Comparison of ENCODE assay signal across 28 cellular contexts in genomic region chr12:40511341-40511740, GRCh38.
"Had no signal": no experiment of that assay in that cellular context is flagged by ENCODE, and none has a peak within 500 bp of the region (broad histone marks: within the 10 kb centered on the region; RNA-seq: fewer than 3 reads in every experiment).

No MANE protein-coding gene starts in this region.

- H3K4me3 Mint-ChIP-seq: activated CD8-positive, alpha-beta T cell treated with anti-CD3 and anti-CD28 coated beads, Interleukin-2, amount 10 ng/mL, durations not matched to agents 7 days and 5 days; activated naive CD8-positive, alpha-beta T cell; activated T-cell treated with anti-CD3 and anti-CD28 coated beads, Interleukin-2, amount 50 U/mL, for 24 hours; activated T-helper 17 cell treated with anti-CD3 and anti-CD28 coated beads, Interleukin-2, amount 50 U/mL, for 72 hours; type B pancreatic cell had no signal

- H3K4me1 ChIP-seq: adrenal gland, ascending aorta, heart right ventricle, lower lobe of right lung, vagina had no signal

- ATAC-seq: activated CD8-positive, alpha-beta T cell treated with anti-CD3 and anti-CD28 coated beads, Interleukin-2, amount 10 ng/mL, durations not matched to agents 7 days and 5 days; activated T-helper 17 cell treated with anti-CD3 and anti-CD28 coated beads, Interleukin-2, amount 50 U/mL, for 72 hours; heart right ventricle; lower lobe of right lung; mucosa of descending colon had no signal

- DNase-seq: activated CD4-positive, alpha-beta T cell treated with anti-CD3 and anti-CD28 coated beads for 1 hour; activated CD4-positive, alpha-beta T cell treated with anti-CD3 and anti-CD28 coated beads, Interleukin-2, amount 50 U/mL, for 1 hour; activated CD8-positive, alpha-beta T cell treated with anti-CD3 and anti-CD28 coated beads, Interleukin-2, amount 10 ng/mL, durations not matched to agents 7 days and 5 days; activated naive CD4-positive, alpha-beta T cell; activated T-cell treated with anti-CD3 and anti-CD28 coated beads, Interleukin-2, amount 50 U/mL, for 24 hours; adrenal gland; brain microvascular endothelial cell; caudate nucleus; dermis blood vessel endothelial cell; effector CD8-positive, alpha-beta T cell; erythroblast; foreskin fibroblast; heart right ventricle; kidney; lower lobe of right lung; mesendoderm; mucosa of descending colon; occipital lobe; posterior cingulate gyrus; stimulated activated CD4-positive, alpha-beta T cell treated with anti-CD3 and anti-CD28 coated beads, Interleukin-2, amount 100 ng/mL, for 48 hours; stimulated activated naive CD4-positive, alpha-beta T cell had no signal

- H3K27ac Mint-ChIP-seq: activated CD8-positive, alpha-beta T cell treated with anti-CD3 and anti-CD28 coated beads, Interleukin-2, amount 10 ng/mL, durations not matched to agents 7 days and 5 days; activated naive CD8-positive, alpha-beta T cell; activated T-cell treated with anti-CD3 and anti-CD28 coated beads, Interleukin-2, amount 50 U/mL, for 24 hours; activated T-helper 17 cell treated with anti-CD3 and anti-CD28 coated beads, Interleukin-2, amount 50 U/mL, for 72 hours; type B pancreatic cell had no signal

- H3K27me3 Mint-ChIP-seq: activated naive CD8-positive, alpha-beta T cell; activated T-cell treated with anti-CD3 and anti-CD28 coated beads, Interleukin-2, amount 50 U/mL, for 24 hours; activated T-helper 17 cell treated with anti-CD3 and anti-CD28 coated beads, Interleukin-2, amount 50 U/mL, for 72 hours; type B pancreatic cell had no signal

- H3K36me3 ChIP-seq: adrenal gland, ascending aorta, brain microvascular endothelial cell, heart right ventricle, lower lobe of right lung, thoracic aorta, vagina had no signal

- H3K27me3 ChIP-seq: adrenal gland, ascending aorta, brain microvascular endothelial cell, heart right ventricle, vagina had no signal

- H3K9me3 ChIP-seq: adrenal gland, ascending aorta, heart right ventricle, lower lobe of right lung, mucosa of descending colon, thoracic aorta, vagina had no signal

- H3K4me3 ChIP-seq: adrenal gland, ascending aorta, heart right ventricle, lower lobe of right lung, mucosa of descending colon, thoracic aorta, vagina had no signal

- H3K4me1 Mint-ChIP-seq: activated T-helper 17 cell treated with anti-CD3 and anti-CD28 coated beads, Interleukin-2, amount 50 U/mL, for 72 hours had no signal

- H3K27ac ChIP-seq: adrenal gland, ascending aorta, brain microvascular endothelial cell, heart right ventricle, lower lobe of right lung, thoracic aorta, vagina, VCaP had no signal

- FAIRE-seq: kidney had no signal

- H3K36me3 Mint-ChIP-seq: activated naive CD8-positive, alpha-beta T cell; type B pancreatic cell had no signal
